ENCODE assay signal across 10 cellular contexts in genomic region chr5:107869459-107870115, GRCh38.
DNase-seq lines count a peak whose midpoint lies in the region; ATAC-seq, FAIRE-seq and TF ChIP-seq lines count a peak whose summit lies in the region.
"Had no signal": no experiment of that assay in that cellular context is flagged by ENCODE, and none has a peak within 500 bp of the region (broad histone marks: within the 10 kb centered on the region; RNA-seq: fewer than 3 reads in every experiment).

No MANE protein-coding gene starts in this region.

- H3K27ac ChIP-seq in Panc1 (ENCODE audit: low read length) (no peak overlapping the region), pancreas (peak overlapping the region in 1 of 4 donors; percentile 4)
- H3K27ac ChIP-seq: upper lobe of right lung had no signal

- TF ChIP-seq CTCF in Panc1 (IDR thresholded peaks at IDR 0.05) (no peak), pancreas (IDR thresholded peaks at IDR 0.05) (no peak)

- 81 to 82% methylated on average over 4 of the region's 4 CpGs for WGBS in pancreas, 2 donors

- FAIRE-seq in pancreas (lab: Jason Lieb, UNC), result no peak
- FAIRE-seq: G401.6 had no signal

- intact Hi-C loops in Panc1 (cut with micrococcal nuclease; ENCODE audit: unreplicated experiment) (no loop called here), pancreas (cut with DNase I) (no loop called here)

- ATAC-seq in Panc1 (peak; percentile 95), esophagus mucosa (peak; percentile 70), pancreas (peak in 3 of 4 donors; percentile 8 to 72 (median 54)), GM18505 (IDR thresholded peaks at IDR 0.05; ENCODE audit: unreplicated experiment) (no peak), HG03196 (IDR thresholded peaks at IDR 0.05; ENCODE audit: unreplicated experiment) (no peak)
- ATAC-seq: upper lobe of right lung had no signal

- H3K36me3 ChIP-seq in Panc1 (ENCODE audit: control insufficient read depth, insufficient read depth, low read length) (no peaks in the 10 kb centered on the region), pancreas (no peaks in the 10 kb centered on the region)
- H3K36me3 ChIP-seq: upper lobe of right lung had no signal

- DNase-seq in EL, result peak; percentile 78
- DNase-seq in Panc1 (ENCODE audit: low read depth, low spot score), result peak; percentile 82
- DNase-seq in pancreas, result no peak
- DNase-seq in islet precursor cell, result no peak
- DNase-seq in NCI-H82 treated with DMSO at 0.1 percent for 48 hours (lab: John Stamatoyannopoulos, UW; ENCODE audit: unreplicated experiment), result no peak
- DNase-seq: upper lobe of right lung had no signal

- H3K9me3 ChIP-seq in Panc1 (ENCODE audit: control insufficient read depth, insufficient read depth, low read depth, low read length) (no peaks in the 10 kb centered on the region), pancreas (no peaks in the 10 kb centered on the region)
- H3K9me3 ChIP-seq: upper lobe of right lung had no signal

- CTCF ChIA-PET in Panc1 (lab: Charles Lee), result no interaction called here

- H3K4me1 ChIP-seq in Panc1 (ENCODE audit: control insufficient read depth, insufficient read depth, low read length), result no peaks in the 10 kb centered on the region; the same call in 1 of the 2 replicates
- H3K4me1 ChIP-seq in pancreas, result peaks cover 0 to 5% (median 0%) of the 10 kb centered on the region in 3 donors
- H3K4me1 ChIP-seq: upper lobe of right lung had no signal

- POLR2A ChIA-PET in Panc1 (lab: Charles Lee), result no interaction called here

- in situ Hi-C loops in Panc1 (cut with HindIII; ENCODE audit: low pct_unique_long_range_greater_than_20kb, low sequenced_read_pairs), result no loop called here

- H3K4me3 ChIP-seq in Panc1 (ENCODE audit: low read depth in 2 of 2, low read length in 2 of 2) (no peak overlapping the region), pancreas (no peak overlapping the region)
- H3K4me3 ChIP-seq: upper lobe of right lung had no signal

- BruUV-seq in Panc1 (replicated peaks; lab: Mats Ljungman, UMichigan), result no TSS peak

- H3K27me3 ChIP-seq in Panc1 (ENCODE audit: control insufficient read depth, insufficient read depth, low read length) (no peaks in the 10 kb centered on the region), pancreas (no peaks in the 10 kb centered on the region)
- H3K27me3 ChIP-seq: upper lobe of right lung had no signal

- no peak for TF ChIP-seq POLR2A in GM18505 (IDR thresholded peaks at IDR 0.05; ENCODE audit: borderline replicate concordance, extremely low read depth, insufficient read depth, insufficient read length)

Comparison
In these comparisons a context has a peak if more than half of its experiments do, and no peak if none do; other contexts are left out.
1. DNase-seq: peak in EL (single experiment) and Panc1 (single experiment); none in pancreas (0 of 6), islet precursor cell (single experiment) and NCI-H82 treated with DMSO at 0.1 percent for 48 hours (single experiment).
2. ATAC-seq: peak in Panc1 (single experiment), esophagus mucosa (single experiment) and pancreas (3 of 4); none in GM18505 (single experiment) and HG03196 (single experiment).